8 cellular contexts compared by ENCODE assay signal in genomic region chr5:82356808-82357671, GRCh38.
DNase-seq lines count a peak whose midpoint lies in the region; ATAC-seq and TF ChIP-seq lines count a peak whose summit lies in the region.

No MANE protein-coding gene starts in this region.

- H3K27ac ChIP-seq in HL-60 (replicated peaks) (no peak overlapping the region), subcutaneous abdominal adipose tissue (ENCODE audit: low read depth, low read length) (peak overlapping the region; percentile 56)

- peak overlapping the region; percentile 49 for H3K27ac Mint-ChIP-seq in dendritic cell treated with granulocyte-macrophage colony-stimulating factor and Interleukin-4, amounts not matched to agents 40 ng/mL and 50 ng/mL, for 4 days
- peak overlapping the region; percentile 75 to 98 (median 94) for H3K27ac Mint-ChIP-seq in nephron

- no peak overlapping the region for H3K4me3 Mint-ChIP-seq in dendritic cell treated with granulocyte-macrophage colony-stimulating factor and Interleukin-4, amounts not matched to agents 40 ng/mL and 50 ng/mL, for 4 days
- peak overlapping the region in 1 of 3 experiments; percentile 10 for H3K4me3 Mint-ChIP-seq in nephron

- H3K4me1 ChIP-seq in subcutaneous abdominal adipose tissue (ENCODE audit: control insufficient read depth in 5 of 5, insufficient read depth in 5 of 5, low read length in 5 of 5), result peaks cover 0 to 24% (median 14%) of the 10 kb centered on the region in 5 donors

- no peaks in the 10 kb centered on the region for H3K36me3 ChIP-seq in subcutaneous abdominal adipose tissue (ENCODE audit: control insufficient read depth in 5 of 5, insufficient read depth in 5 of 5, low read length in 5 of 5)

- no peak for TF ChIP-seq CTCF in HL-60 (IDR thresholded peaks at IDR 0.05; ENCODE audit: insufficient read depth, low read length)
- no peak for TF ChIP-seq CTCF in nephron (IDR thresholded peaks at IDR 0.05; ENCODE audit: unreplicated experiment in 3 of 3)

- no peaks in the 10 kb centered on the region for H3K9me3 Mint-ChIP-seq in dendritic cell treated with granulocyte-macrophage colony-stimulating factor and Interleukin-4, amounts not matched to agents 40 ng/mL and 50 ng/mL, for 4 days
- no peaks in the 10 kb centered on the region for H3K9me3 Mint-ChIP-seq in nephron

- H3K4me3 ChIP-seq in HL-60 (replicated peaks; ENCODE audit: insufficient read depth, low read length) (no peak overlapping the region), subcutaneous abdominal adipose tissue (ENCODE audit: low read depth in 1 of 5, low read length in 5 of 5) (no peak overlapping the region)

- H3K9ac ChIP-seq in subcutaneous abdominal adipose tissue (ENCODE audit: low read length in 5 of 5), result peak overlapping the region in 1 of 5 donors; percentile 34

- H3K4me1 Mint-ChIP-seq in dendritic cell treated with granulocyte-macrophage colony-stimulating factor and Interleukin-4, amounts not matched to agents 40 ng/mL and 50 ng/mL, for 4 days (ENCODE audit: low read depth), result peaks cover 28% of the 10 kb centered on the region
- peaks cover 49% of the 10 kb centered on the region for H3K4me1 Mint-ChIP-seq in nephron

- H3K36me3 Mint-ChIP-seq in dendritic cell treated with granulocyte-macrophage colony-stimulating factor and Interleukin-4, amounts not matched to agents 40 ng/mL and 50 ng/mL, for 4 days (ENCODE audit: low read depth), result no peaks in the 10 kb centered on the region
- no peaks in the 10 kb centered on the region for H3K36me3 Mint-ChIP-seq in nephron (ENCODE audit: low read depth)

- H3K27me3 ChIP-seq in HL-60 (ENCODE audit: insufficient read depth, poor library complexity, severe bottlenecking) (no peaks in the 10 kb centered on the region), subcutaneous abdominal adipose tissue (ENCODE audit: control insufficient read depth in 5 of 5, insufficient read depth in 4 of 5, low read length in 5 of 5) (no peaks in the 10 kb centered on the region)

- H3K9me3 ChIP-seq in subcutaneous abdominal adipose tissue (ENCODE audit: control insufficient read depth in 5 of 5, low read length in 5 of 5), result no peaks in the 10 kb centered on the region

- ATAC-seq in GM18868 (IDR thresholded peaks at IDR 0.05; ENCODE audit: unreplicated experiment) (peak; percentile 73), GM19455 (IDR thresholded peaks at IDR 0.05; ENCODE audit: unreplicated experiment) (no peak)

- intact Hi-C loops in dendritic cell treated with granulocyte-macrophage colony-stimulating factor and Interleukin-4, amounts not matched to agents 40 ng/mL and 50 ng/mL, for 4 days (cut with micrococcal nuclease), result loop anchor here (10.0 kb wide), 2 partner anchors 438 to 708 kb away; no protein-coding TSS in a partner anchor

- no peaks in the 10 kb centered on the region for H3K27me3 Mint-ChIP-seq in dendritic cell treated with granulocyte-macrophage colony-stimulating factor and Interleukin-4, amounts not matched to agents 40 ng/mL and 50 ng/mL, for 4 days
- H3K27me3 Mint-ChIP-seq in nephron (ENCODE audit: low read depth), result no peaks in the 10 kb centered on the region

- peak; percentile 2 to 23 for DNase-seq in HL-60 (ENCODE audit: low read depth in 1 of 2, low spot score in 1 of 2)
- DNase-seq in activated CD4-positive, alpha-beta T cell treated with anti-CD3 and anti-CD28 coated beads for 48 hours, result peak; percentile 83
- no peak for DNase-seq in mesenteric fat pad (ENCODE audit: low spot score)
